ENCODE assay signal across 8 cellular contexts in the genomic region with DNA sequence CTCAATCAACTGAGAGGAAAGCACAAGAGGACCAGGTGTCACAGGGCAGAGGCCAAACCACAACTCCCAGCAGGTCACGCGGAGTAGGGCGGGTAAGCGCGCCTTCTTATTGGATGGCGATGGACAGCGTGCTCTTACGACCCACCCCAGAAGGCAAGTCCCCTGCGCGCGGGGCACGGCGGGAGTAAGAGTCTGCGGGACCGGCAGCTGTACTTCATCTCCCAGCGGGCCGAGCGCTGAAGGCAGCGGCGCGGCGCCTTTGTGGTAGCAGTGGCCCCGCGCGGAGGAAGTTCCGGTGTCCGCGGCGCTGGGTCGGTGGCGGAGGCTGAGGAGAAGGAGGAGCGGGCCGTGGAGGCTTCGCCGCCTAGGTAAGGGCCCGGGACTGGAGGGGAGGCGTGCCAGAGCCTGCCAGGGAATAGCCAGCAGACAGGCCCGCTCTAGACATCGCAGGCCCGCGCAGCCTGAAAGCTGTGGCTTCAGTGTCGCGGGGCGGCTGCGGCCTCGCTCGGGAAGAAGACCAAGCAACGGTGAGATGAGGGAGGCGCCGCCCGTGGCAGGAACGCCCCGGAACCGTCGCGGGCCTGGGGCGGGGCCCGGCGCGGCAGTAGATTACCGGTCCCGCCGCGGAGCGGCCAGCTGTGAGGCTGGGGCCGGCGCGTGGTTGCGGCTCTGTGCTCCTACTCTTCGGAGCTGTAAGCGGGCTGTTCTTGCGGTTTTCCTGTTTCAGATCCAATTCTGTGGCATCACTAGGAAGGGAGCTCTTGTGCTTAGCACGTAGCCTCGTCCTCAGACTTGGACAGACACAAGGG. TPM values are rescaled to one million over a fixed set of nuclear protein-coding genes. Genes with fewer than 3 reads are reported as not detected.
A peak's percentile ranks its signal among the peaks of the same experiment; 100 is the strongest.
DNase-seq lines count a peak whose midpoint lies in the region; ATAC-seq lines count a peak whose summit lies in the region.

Gene RBM6, plus strand, starts transcription at position 293 of the 809 bp plus-strand sequence. CDS start 22,492 bp downstream, outside the sequence.

- intact Hi-C loops in left colon (cut with DNase I, micrococcal nuclease) = no loop called here

- peak within 1 kb of the TSS; percentile 99 for H3K27ac Mint-ChIP-seq in activated CD4-positive, alpha-beta T cell treated with anti-CD3 and anti-CD28 coated beads, Interleukin-2, amount 10 ng/mL, durations not matched to agents 7 days and 5 days

- peaks cover 51% of the 10 kb centered on the region for H4K20me1 ChIP-seq in BLaER1

- peak within 1 kb of the TSS; percentile 82 for H3K4me3 ChIP-seq in BLaER1

- H3K9me3 Mint-ChIP-seq in activated CD4-positive, alpha-beta T cell treated with anti-CD3 and anti-CD28 coated beads, Interleukin-2, amount 10 ng/mL, durations not matched to agents 7 days and 5 days = peaks cover 2% of the 10 kb centered on the region

- POLR2A ChIA-PET in activated CD4-positive, alpha-beta T cell treated with anti-CD3 and anti-CD28 coated beads, Interleukin-2, amount 10 ng/mL, durations not matched to agents 7 days and 5 days (lab: Charles Lee) = interaction anchor here (0.6 kb wide), 1 partner anchor 297 kb away, joined by 6 read pairs; no protein-coding TSS in a partner anchor

- H3K9me3 ChIP-seq in BLaER1 = peaks cover 11% of the 10 kb centered on the region; the same call in 1 of the 2 replicates

- peak within 1 kb of the TSS; percentile 97 for H3K27ac ChIP-seq in BLaER1

- ATAC-seq in GM19328 (IDR thresholded peaks at IDR 0.05; ENCODE audit: unreplicated experiment) (peak; percentile 96), HG03520 (IDR thresholded peaks at IDR 0.05; ENCODE audit: unreplicated experiment) (peak; percentile 88), left colon (peak; percentile 96)

- H3K4me1 ChIP-seq in BLaER1 = peaks cover 36% of the 10 kb centered on the region

- peak within 1 kb of the TSS; percentile 90 for H3K4me2 ChIP-seq in BLaER1

- H3K36me3 Mint-ChIP-seq in activated CD4-positive, alpha-beta T cell treated with anti-CD3 and anti-CD28 coated beads, Interleukin-2, amount 10 ng/mL, durations not matched to agents 7 days and 5 days (ENCODE audit: low read depth) = peaks cover 18% of the 10 kb centered on the region

- DNase-seq in NCI-H69 (lab: John Stamatoyannopoulos, UW) (peak; percentile 96), cortex of kidney (lab: John Stamatoyannopoulos, UW) (peak; percentile 96), left colon (peak; percentile 97 to 98)
- DNase-seq in activated CD4-positive, alpha-beta T cell treated with anti-CD3 and anti-CD28 coated beads, Interleukin-2, amount 10 ng/mL, durations not matched to agents 7 days and 5 days = peak; percentile 97
- peak; percentile 97 for DNase-seq in stimulated activated CD4-positive, alpha-beta T cell treated with anti-CD3 and anti-CD28 coated beads, Interleukin-1b, Interleukin-23, amount 100 ng/mL, for 48 hours

- no peaks in the 10 kb centered on the region for H3K27me3 Mint-ChIP-seq in activated CD4-positive, alpha-beta T cell treated with anti-CD3 and anti-CD28 coated beads, Interleukin-2, amount 10 ng/mL, durations not matched to agents 7 days and 5 days

- no peaks in the 10 kb centered on the region for H3K27me3 ChIP-seq in BLaER1

- H3K4me3 Mint-ChIP-seq in activated CD4-positive, alpha-beta T cell treated with anti-CD3 and anti-CD28 coated beads, Interleukin-2, amount 10 ng/mL, durations not matched to agents 7 days and 5 days = peak within 1 kb of the TSS; percentile 99

- CTCF ChIA-PET in activated CD4-positive, alpha-beta T cell treated with anti-CD3 and anti-CD28 coated beads, Interleukin-2, amount 10 ng/mL, durations not matched to agents 7 days and 5 days (lab: Charles Lee) = interaction anchor here (0.6 to 1.7 kb wide), 6 partner anchors 9 to 1449 kb away, joined by 3 to 6 read pairs (median 4); partner anchors contain the start of gene MON1A

- peak within 1 kb of the TSS; percentile 93 for H3K9ac ChIP-seq in BLaER1

- H3K4me1 Mint-ChIP-seq in activated CD4-positive, alpha-beta T cell treated with anti-CD3 and anti-CD28 coated beads, Interleukin-2, amount 10 ng/mL, durations not matched to agents 7 days and 5 days = peaks cover 31% of the 10 kb centered on the region

- H3K36me3 ChIP-seq in BLaER1 = peaks cover 29% of the 10 kb centered on the region

RNA-seq across cellular contexts. Expression of gene RBM6, which starts in this region (rescaled TPM):
- total RNA-seq in activated CD4-positive, alpha-beta T cell treated with anti-CD3 and anti-CD28 coated beads, Interleukin-2, amount 10 ng/mL, durations not matched to agents 7 days and 5 days = 100 to 1,000 TPM in 1 of 2 experiments, 10 to 100 TPM in 1; 87.7 to 105 TPM
- 10 to 100 TPM; 63.7 to 76.6 TPM for total RNA-seq in left colon

Comparison
In these comparisons a context has a peak if more than half of its experiments do, and no peak if none do; other contexts are left out.
1. Peak in every context shown above with its lines: DNase-seq, ATAC-seq, H3K4me3 ChIP-seq and H3K27ac ChIP-seq.